In genomic region chrX:25004485-25005032, GRCh38 we compare ENCODE assay signal across 14 cellular contexts. TPM values are rescaled to one million over a fixed set of nuclear protein-coding genes. Genes with fewer than 3 reads are reported as not detected.
DNase-seq lines count a peak whose midpoint lies in the region; ATAC-seq and TF ChIP-seq lines count a peak whose summit lies in the region.
"Had no signal": no experiment of that assay in that cellular context is flagged by ENCODE, and none has a peak within 500 bp of the region (broad histone marks: within the 10 kb centered on the region; RNA-seq: fewer than 3 reads in every experiment).

No MANE protein-coding gene starts in this region.

- DNase-seq in BE2C (no peak), MG63 (no peak), fibroblast of the aortic adventitia (ENCODE audit: low read depth) (no peak), ovary (peak; percentile 45 to 66 (median 61)), NCI-H1436 treated with DMSO at 0.1 percent for 48 hours (lab: John Stamatoyannopoulos, UW) (no peak)
- DNase-seq: adrenal gland, NCI-H2029, right lobe of liver had no signal

- H3K36me3 ChIP-seq in BE2C = no peaks in the 10 kb centered on the region
- no peaks in the 10 kb centered on the region for H3K36me3 ChIP-seq in MG63
- no peaks in the 10 kb centered on the region for H3K36me3 ChIP-seq in ovary
- H3K36me3 ChIP-seq: adrenal gland; BLaER1 treated with 17β-estradiol and CSF1 and Interleukin-3, amounts not matched to agents 10 nM and 100 nM; right lobe of liver had no signal

- H3K4me1 ChIP-seq in BE2C = no peaks in the 10 kb centered on the region
- no peaks in the 10 kb centered on the region for H3K4me1 ChIP-seq in ovary (ENCODE audit: insufficient read depth)
- H3K4me1 ChIP-seq: right lobe of liver had no signal

- peak overlapping the region; percentile 93 for H3K27ac ChIP-seq in ovary
- H3K27ac ChIP-seq: adrenal gland; BLaER1 treated with 17β-estradiol and CSF1 and Interleukin-3, amounts not matched to agents 10 nM and 100 nM; right lobe of liver had no signal

- TF ChIP-seq EP300 in ovary (IDR thresholded peaks at IDR 0.05) = no peak

- intact Hi-C loops in ovary (cut with DNase I) = loop anchor here in 2 of 4 donors (5.0 to 10.0 kb wide), 3 partner anchors 130 to 162 kb away; no protein-coding TSS in a partner anchor

- no peaks in the 10 kb centered on the region for H3K9me3 ChIP-seq in BE2C
- H3K9me3 ChIP-seq in MG63 = no peaks in the 10 kb centered on the region
- H3K9me3 ChIP-seq in ovary = peaks cover 0 to 3% of the 10 kb centered on the region in 2 donors
- H3K9me3 ChIP-seq: adrenal gland, right lobe of liver had no signal

- TF ChIP-seq POLR2A in ovary (IDR thresholded peaks at IDR 0.05) = no peak

- TF ChIP-seq CTCF in BE2C (IDR thresholded peaks at IDR 0.05; ENCODE audit: low read depth, low read length) (no peak), fibroblast of the aortic adventitia (IDR thresholded peaks at IDR 0.05; ENCODE audit: insufficient read depth, low read length) (no peak), ovary (IDR thresholded peaks at IDR 0.05) (no peak)

- 26 to 37% (median 29%) methylated on average over 37 to 59 of the region's 59 CpGs for WGBS in ovary, 3 donors

- no peak for ATAC-seq in GM18511 (IDR thresholded peaks at IDR 0.05; ENCODE audit: unreplicated experiment)
- ATAC-seq in GM19023 (IDR thresholded peaks at IDR 0.05; ENCODE audit: unreplicated experiment) = no peak
- ATAC-seq in GM18909 (IDR thresholded peaks at IDR 0.05; ENCODE audit: poor library complexity, unreplicated experiment) = no peak

- H3K4me3 ChIP-seq in BE2C (ENCODE audit: low read depth, low read length) (peak overlapping the region; percentile 23; the same call in 1 of the 2 replicates), MG63 (peak overlapping the region; percentile 17; the same call in 1 of the 2 replicates), fibroblast of the aortic adventitia (ENCODE audit: low read depth, low read length) (peak overlapping the region; percentile 17), ovary (peak overlapping the region; percentile 20)
- H3K4me3 ChIP-seq: adrenal gland, right lobe of liver had no signal

- H3K27me3 ChIP-seq in BE2C = peaks cover 47% of the 10 kb centered on the region
- peaks cover 12% of the 10 kb centered on the region; the same call in 1 of the 2 replicates for H3K27me3 ChIP-seq in MG63
- H3K27me3 ChIP-seq in ovary = no peaks in the 10 kb centered on the region

RNA-seq across cellular contexts. Expression of gene ARX, which starts 11.2 kb away (rescaled TPM):
- polyA plus RNA-seq in BE2C (2012; ENCODE audit: insufficient read depth, insufficient read length, low read depth) = not detected
- total RNA-seq in MG63 (2014; rRNA removed; shearing (Covaris generic); ENCODE audit: low replicate concordance) = not detected in 2 replicates
- total RNA-seq in fibroblast of the aortic adventitia (ENCODE audit: low replicate concordance) (not detected in 2 replicates), ovary (100 to 1,000 TPM in 3 of 7 donors, 10 to 100 TPM in 4; 23.9 to 152 (median 91.5) TPM)
- polyA plus RNA-seq in ovary = 10 to 100 TPM; 21.8 to 78.0 TPM
- total RNA-seq: activated CD8-positive, alpha-beta memory T cell treated with anti-CD3 and anti-CD28 coated beads for 36 hours; adrenal gland; right lobe of liver; T-helper 2 cell treated with Interferon-gamma antibody and Interleukin-4, amounts not matched to agents 100 ng/mL and 5 ng/mL, for 36 hours had no signal
- polyA plus RNA-seq: adrenal gland had no signal

Comparison
In these comparisons a context has a peak if more than half of its experiments do, and no peak if none do; other contexts are left out.
1. DNase-seq: peak in ovary (5 of 5); none in BE2C (single experiment), MG63 (single experiment), fibroblast of the aortic adventitia (single experiment) and NCI-H1436 treated with DMSO at 0.1 percent for 48 hours (single experiment).
2. RNA of gene ARX, which starts 11.2 kb away (total RNA-seq): 23.9 to 152 TPM in ovary; not detected in MG63 and not detected in fibroblast of the aortic adventitia; every median in the first group is over 10 times any median in the second.
3. Peak in every context shown above with its lines, with median percentiles within 50 percentile points of each other: H3K4me3 ChIP-seq.